In the genomic region with DNA sequence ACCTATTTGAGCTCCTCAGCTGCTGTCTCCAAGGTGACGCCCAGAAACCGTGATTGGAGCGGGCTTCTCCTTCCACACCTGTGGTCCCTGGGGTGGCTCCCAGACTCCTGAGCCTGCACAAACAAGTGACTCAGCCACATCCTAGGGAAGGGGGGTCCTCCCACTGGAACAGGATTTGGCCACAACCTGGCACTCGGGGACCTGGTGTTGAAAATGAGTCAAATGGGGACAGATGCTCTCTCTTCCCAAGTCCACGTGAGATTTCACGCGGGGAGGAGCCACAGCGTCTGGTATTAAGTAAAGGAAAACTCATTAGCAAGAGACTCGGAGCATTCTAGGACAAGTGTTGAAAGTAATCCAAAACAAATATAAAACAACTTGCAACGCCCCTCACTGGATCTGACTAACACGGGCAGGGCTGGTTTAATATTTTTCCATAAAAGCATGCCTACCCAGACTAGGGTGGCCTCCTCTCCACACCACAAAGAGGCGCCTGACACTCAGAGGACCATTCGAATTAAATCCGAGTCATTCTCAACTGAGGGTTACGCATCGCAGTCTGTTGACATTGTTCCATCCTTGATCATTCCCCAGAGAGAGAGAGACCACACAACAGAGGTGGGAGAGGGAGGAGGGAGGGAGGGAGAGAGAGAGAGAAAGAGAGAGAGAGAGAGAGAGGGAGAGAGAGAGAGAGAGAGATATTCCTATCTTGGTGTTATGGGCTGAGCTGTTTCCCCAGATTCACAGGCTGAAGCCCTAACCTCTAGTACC, we compare ENCODE assay signal across 10 cellular contexts.
DNase-seq lines count a peak whose midpoint lies in the region; ATAC-seq and TF ChIP-seq lines count a peak whose summit lies in the region.
"Had no signal": no experiment of that assay in that cellular context is flagged by ENCODE, and none has a peak within 500 bp of the region (broad histone marks: within the 10 kb centered on the region; RNA-seq: fewer than 3 reads in every experiment).

No MANE protein-coding gene starts in this region.

- H3K4me1 ChIP-seq in colonic mucosa: peaks cover 9% of the 10 kb centered on the region
- H3K4me1 ChIP-seq in muscle layer of duodenum (ENCODE audit: control insufficient read depth in 1 of 2, insufficient read depth in 2 of 2, low read length in 2 of 2): peaks cover 11 to 33% of the 10 kb centered on the region in 2 donors

- H3K27ac ChIP-seq in colonic mucosa (peak overlapping the region; percentile 77), muscle layer of duodenum (ENCODE audit: low read length) (peak overlapping the region; percentile 64)

- intact Hi-C loops in colonic mucosa (cut with DNase I): loop anchor here (5.0 kb wide), 1 partner anchor 69 kb away; no protein-coding TSS in a partner anchor
- intact Hi-C loops in activated T-helper 2 cell treated with anti-CD3 and anti-CD28 coated beads, Interferon-gamma antibody, Interleukin-2, Interleukin-4, amounts not matched to agents 10 μg/mL and 5 μg/mL and 100 μg/mL, durations not matched to agents 14 hours and 24 hours and 36 hours (cut with micrococcal nuclease): no loop called here

- H3K36me3 Mint-ChIP-seq in activated CD4-positive, alpha-beta T cell treated with anti-CD3 and anti-CD28 coated beads, Interleukin-2, amount 10 ng/mL, durations not matched to agents 7 days and 5 days (ENCODE audit: low read depth): no peaks in the 10 kb centered on the region
- H3K36me3 Mint-ChIP-seq in activated T-helper 2 cell treated with anti-CD3 and anti-CD28 coated beads, Interferon-gamma antibody, Interleukin-2, Interleukin-4, amounts not matched to agents 10 μg/mL and 5 μg/mL and 100 μg/mL, durations not matched to agents 14 hours and 24 hours and 36 hours (ENCODE audit: low read depth): no peaks in the 10 kb centered on the region

- TF ChIP-seq CTCF in AG09309 (IDR thresholded peaks at IDR 0.05; ENCODE audit: control insufficient read depth, insufficient read depth, low read depth, low read length, missing control alignments) (peak; percentile 44), colonic mucosa (IDR thresholded peaks at IDR 0.05) (no peak)

- H3K9me3 Mint-ChIP-seq in activated CD4-positive, alpha-beta T cell treated with anti-CD3 and anti-CD28 coated beads, Interleukin-2, amount 10 ng/mL, durations not matched to agents 7 days and 5 days: no peaks in the 10 kb centered on the region
- no peaks in the 10 kb centered on the region for H3K9me3 Mint-ChIP-seq in activated T-helper 2 cell treated with anti-CD3 and anti-CD28 coated beads, Interferon-gamma antibody, Interleukin-2, Interleukin-4, amounts not matched to agents 10 μg/mL and 5 μg/mL and 100 μg/mL, durations not matched to agents 14 hours and 24 hours and 36 hours
- H3K9me3 Mint-ChIP-seq: dendritic cell treated with granulocyte-macrophage colony-stimulating factor and Interleukin-4, amounts not matched to agents 40 ng/mL and 50 ng/mL, for 4 days had no signal

- H3K4me3 Mint-ChIP-seq in activated CD4-positive, alpha-beta T cell treated with anti-CD3 and anti-CD28 coated beads, Interleukin-2, amount 10 ng/mL, durations not matched to agents 7 days and 5 days: no peak overlapping the region
- H3K4me3 Mint-ChIP-seq in activated T-helper 2 cell treated with anti-CD3 and anti-CD28 coated beads, Interferon-gamma antibody, Interleukin-2, Interleukin-4, amounts not matched to agents 10 μg/mL and 5 μg/mL and 100 μg/mL, durations not matched to agents 14 hours and 24 hours and 36 hours (ENCODE audit: low read depth): no peak overlapping the region
- H3K4me3 Mint-ChIP-seq: dendritic cell treated with granulocyte-macrophage colony-stimulating factor and Interleukin-4, amounts not matched to agents 40 ng/mL and 50 ng/mL, for 4 days had no signal

- H3K27me3 Mint-ChIP-seq in activated CD4-positive, alpha-beta T cell treated with anti-CD3 and anti-CD28 coated beads, Interleukin-2, amount 10 ng/mL, durations not matched to agents 7 days and 5 days: peaks cover 8% of the 10 kb centered on the region
- H3K27me3 Mint-ChIP-seq in activated T-helper 2 cell treated with anti-CD3 and anti-CD28 coated beads, Interferon-gamma antibody, Interleukin-2, Interleukin-4, amounts not matched to agents 10 μg/mL and 5 μg/mL and 100 μg/mL, durations not matched to agents 14 hours and 24 hours and 36 hours (ENCODE audit: low read depth): peaks cover 10% of the 10 kb centered on the region

- POLR2A ChIA-PET in activated CD4-positive, alpha-beta T cell treated with anti-CD3 and anti-CD28 coated beads, Interleukin-2, amount 10 ng/mL, durations not matched to agents 7 days and 5 days (lab: Charles Lee): interaction anchor here (0.6 kb wide), 1 partner anchor 52 kb away, joined by 3 read pairs; no protein-coding TSS in a partner anchor

- peak overlapping the region in 1 of 2 donors; percentile 68 for H3K9ac ChIP-seq in colonic mucosa (ENCODE audit: low read depth in 2 of 2, low read length in 2 of 2)

- DNase-seq in AG09309 (ENCODE audit: low read depth) (peak; percentile 78), NCI-H1436 treated with DMSO at 0.1 percent for 48 hours (lab: John Stamatoyannopoulos, UW) (peak; percentile 52), colonic mucosa (peak; percentile 85)
- DNase-seq in activated CD4-positive, alpha-beta T cell treated with anti-CD3 and anti-CD28 coated beads for 1 hour: no peak
- DNase-seq in activated CD4-positive, alpha-beta T cell treated with anti-CD3 and anti-CD28 coated beads, Interleukin-2, amount 10 ng/mL, durations not matched to agents 7 days and 5 days: no peak
- no peak for DNase-seq in activated T-helper 2 cell treated with anti-CD3 and anti-CD28 coated beads, Interferon-gamma antibody, Interleukin-2, Interleukin-4, amounts not matched to agents 10 μg/mL and 5 μg/mL and 100 μg/mL, durations not matched to agents 14 hours and 24 hours and 36 hours (ENCODE audit: low spot score)
- DNase-seq: KG1 had no signal

- ATAC-seq in HG03521 (IDR thresholded peaks at IDR 0.05; ENCODE audit: unreplicated experiment): no peak

- H3K36me3 ChIP-seq in colonic mucosa (no peaks in the 10 kb centered on the region), muscle layer of duodenum (ENCODE audit: control insufficient read depth in 1 of 2, insufficient read depth in 2 of 2, low read length in 2 of 2) (no peaks in the 10 kb centered on the region)

- H3K4me3 ChIP-seq in AG09309 (ENCODE audit: control insufficient read depth, low read depth, low read length) (no peak overlapping the region), colonic mucosa (no peak overlapping the region), muscle layer of duodenum (ENCODE audit: low read depth in 1 of 2, low read length in 2 of 2) (no peak overlapping the region)

- peaks cover 4% of the 10 kb centered on the region for H3K4me1 Mint-ChIP-seq in activated CD4-positive, alpha-beta T cell treated with anti-CD3 and anti-CD28 coated beads, Interleukin-2, amount 10 ng/mL, durations not matched to agents 7 days and 5 days
- peaks cover 18% of the 10 kb centered on the region for H3K4me1 Mint-ChIP-seq in activated T-helper 2 cell treated with anti-CD3 and anti-CD28 coated beads, Interferon-gamma antibody, Interleukin-2, Interleukin-4, amounts not matched to agents 10 μg/mL and 5 μg/mL and 100 μg/mL, durations not matched to agents 14 hours and 24 hours and 36 hours (ENCODE audit: low read depth)

- CTCF ChIA-PET in activated CD4-positive, alpha-beta T cell treated with anti-CD3 and anti-CD28 coated beads, Interleukin-2, amount 10 ng/mL, durations not matched to agents 7 days and 5 days (lab: Charles Lee): interaction anchor here (1.4 kb wide), 1 partner anchor 13 kb away, joined by 3 read pairs; no protein-coding TSS in a partner anchor

- H3K27me3 ChIP-seq in colonic mucosa: no peaks in the 10 kb centered on the region
- no peaks in the 10 kb centered on the region for H3K27me3 ChIP-seq in muscle layer of duodenum (ENCODE audit: low read depth, low read length)

- H3K9me3 ChIP-seq in colonic mucosa (no peaks in the 10 kb centered on the region), muscle layer of duodenum (ENCODE audit: control insufficient read depth in 1 of 2, low read length in 2 of 2) (no peaks in the 10 kb centered on the region)

- no peak overlapping the region for H3K27ac Mint-ChIP-seq in activated CD4-positive, alpha-beta T cell treated with anti-CD3 and anti-CD28 coated beads, Interleukin-2, amount 10 ng/mL, durations not matched to agents 7 days and 5 days
- no peak overlapping the region for H3K27ac Mint-ChIP-seq in activated T-helper 2 cell treated with anti-CD3 and anti-CD28 coated beads, Interferon-gamma antibody, Interleukin-2, Interleukin-4, amounts not matched to agents 10 μg/mL and 5 μg/mL and 100 μg/mL, durations not matched to agents 14 hours and 24 hours and 36 hours
- H3K27ac Mint-ChIP-seq: dendritic cell treated with granulocyte-macrophage colony-stimulating factor and Interleukin-4, amounts not matched to agents 40 ng/mL and 50 ng/mL, for 4 days had no signal

Comparison
In these comparisons a context has a peak if more than half of its experiments do, and no peak if none do; other contexts are left out.
1. DNase-seq: peak in AG09309 (single experiment), NCI-H1436 treated with DMSO at 0.1 percent for 48 hours (single experiment) and colonic mucosa (single experiment); none in activated CD4-positive, alpha-beta T cell treated with anti-CD3 and anti-CD28 coated beads for 1 hour (single experiment), activated CD4-positive, alpha-beta T cell treated with anti-CD3 and anti-CD28 coated beads, Interleukin-2, amount 10 ng/mL, durations not matched to agents 7 days and 5 days (single experiment) and activated T-helper 2 cell treated with anti-CD3 and anti-CD28 coated beads, Interferon-gamma antibody, Interleukin-2, Interleukin-4, amounts not matched to agents 10 μg/mL and 5 μg/mL and 100 μg/mL, durations not matched to agents 14 hours and 24 hours and 36 hours (single experiment).